7 cellular contexts compared by ENCODE assay signal in the genomic region with DNA sequence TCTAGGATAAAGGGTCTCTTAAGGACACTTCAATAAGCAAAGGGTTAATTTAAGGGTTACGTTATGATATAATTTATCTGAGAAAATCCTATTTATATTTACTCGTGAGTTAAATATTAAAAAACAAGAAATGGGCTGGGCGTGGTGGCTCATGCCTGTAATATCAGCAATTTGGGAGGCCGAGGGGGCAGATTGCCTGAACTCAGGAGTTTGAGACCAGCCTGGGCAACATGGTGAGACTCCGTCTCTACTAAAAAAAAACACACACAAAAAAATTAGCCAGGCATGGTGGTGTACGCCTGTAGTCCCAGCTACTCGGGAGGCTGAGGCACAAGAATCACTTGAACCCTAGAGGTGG. TPM values are rescaled to one million over a fixed set of nuclear protein-coding genes. Genes with fewer than 3 reads are reported as not detected.
DNase-seq lines count a peak whose midpoint lies in the region; ATAC-seq, FAIRE-seq and TF ChIP-seq lines count a peak whose summit lies in the region.
"Not testable (repeated sequence)": the region's sequence is repeated elsewhere in the genome, so short reads cannot be mapped to it uniquely, and the experiment has no call there.
"Had no signal": no experiment of that assay in that cellular context is flagged by ENCODE, and none has a peak within 500 bp of the region (broad histone marks: within the 10 kb centered on the region; RNA-seq: fewer than 3 reads in every experiment).

No MANE protein-coding gene starts in this region.

- 7% methylated on average over 7 of the region's 7 CpGs for WGBS in A549 (ENCODE audit: missing lambda C conversion rate)
- no CpG with 5 or more reads among the region's 7 CpGs for WGBS in IMR-90 (ENCODE audit: extremely low coverage in 2 of 2, insufficient read length in 1 of 2), 2 experiments
- 9% methylated on average over 7 of the region's 7 CpGs for WGBS in HepG2 (ENCODE audit: low lambda C conversion rate)

- not testable (repeated sequence) for H4K8ac ChIP-seq in IMR-90 (ENCODE audit: low read depth in 2 of 2, low read length in 2 of 2)

- H2AK9ac ChIP-seq in IMR-90 (replicated peaks; ENCODE audit: low read depth, low read length, poor library complexity): not testable (repeated sequence)

- not testable (repeated sequence) for BruUV-seq in IMR-90 (replicated peaks; lab: Mats Ljungman, UMichigan); HepG2 (replicated peaks; lab: Mats Ljungman, UMichigan)

- peak overlapping the region; percentile 39 for H3K27ac Mint-ChIP-seq in neural crest cell (ENCODE audit: unreplicated experiment)

- H3K4me1 Mint-ChIP-seq in neural crest cell: not testable (repeated sequence)

- not testable (repeated sequence) for H2AFZ ChIP-seq in IMR-90 (replicated peaks; ENCODE audit: low read length, poor library complexity); HepG2 (ENCODE audit: low read length)

- not testable (repeated sequence) for H2BK20ac ChIP-seq in IMR-90 (ENCODE audit: low read depth, low read length)

- dilution Hi-C loops in IMR-90 (cut with HindIII; ENCODE audit: low sequenced_read_pairs, unreplicated experiment): not testable (repeated sequence)

- H3K36me3 ChIP-seq in IMR-90 (ENCODE audit: control insufficient read depth, insufficient read depth, low read length); Peyer's patch; left ventricle myocardium inferior; HepG2 (replicated peaks in 1 of 2; ENCODE audit: control insufficient read depth in 1 of 2, insufficient read depth in 2 of 2, low read length in 2 of 2): not testable (repeated sequence)

- H3K79me1 ChIP-seq in IMR-90 (ENCODE audit: low read depth in 1 of 2, low read length in 2 of 2): not testable (repeated sequence)

- in situ Hi-C loops in IMR-90 (cut with MboI; ENCODE audit: low sequenced_read_pairs); HepG2 (cut with HindIII; ENCODE audit: extremely low pct_ligation_motif_present, low pct_unique_long_range_greater_than_20kb): not testable (repeated sequence)

- not testable (repeated sequence) for H3K23ac ChIP-seq in IMR-90 (ENCODE audit: low read depth, low read length)

- H3K36me3 Mint-ChIP-seq in neural crest cell (ENCODE audit: low read depth): not testable (repeated sequence)

- H2BK120ac ChIP-seq in IMR-90 (ENCODE audit: low read depth, low read length): not testable (repeated sequence)

- not testable (repeated sequence) for H2AK5ac ChIP-seq in IMR-90 (ENCODE audit: low read depth, low read length)

- CTCF ChIA-PET in A549 (lab: Yijun Ruan, JAX): interaction anchor here (1.1 kb wide), 1 partner anchor 10 kb away, joined by 7 read pairs; no protein-coding TSS in a partner anchor
- CTCF ChIA-PET in IMR-90 (lab: Yijun Ruan, JAX); HepG2 (lab: Yijun Ruan, JAX; ENCODE audit: low intra/inter-chr PET ratio, low total read pairs): not testable (repeated sequence)

- H2BK15ac ChIP-seq in IMR-90 (ENCODE audit: low read depth, low read length): 0 out of 3 replicates have a peak overlapping the region, but pooled peaks have one; percentile 25

- not testable (repeated sequence) for H3K27me3 Mint-ChIP-seq in neural crest cell (ENCODE audit: low read depth)

- not testable (repeated sequence) for H3K4me3 ChIP-seq in A549; IMR-90 (ENCODE audit: insufficient read depth, low read depth, low read length); Peyer's patch; left ventricle myocardium inferior
- peak overlapping the region in 1 of 3 experiments; percentile 39; a peak in 2 of 6 replicates for H3K4me3 ChIP-seq in HepG2 (replicated peaks in 1 of 3; ENCODE audit: insufficient read depth in 1 of 3, low read depth in 2 of 3, low read length in 3 of 3)

- not testable (repeated sequence) for H4K20me1 ChIP-seq in IMR-90 (ENCODE audit: insufficient read depth, low read length); HepG2 (ENCODE audit: insufficient read depth, low read length)

- not testable (repeated sequence) for H4K91ac ChIP-seq in IMR-90 (ENCODE audit: insufficient read depth, low read depth, low read length)

- H3K79me2 ChIP-seq in HepG2 (ENCODE audit: insufficient read depth, low read length): not testable (repeated sequence)

- not testable (repeated sequence) for TF ChIP-seq RAD21 in A549 (conservative IDR thresholded peaks at IDR 0.05 in 1 of 2, IDR thresholded peaks at IDR 0.05 in 1 of 2); IMR-90 (IDR thresholded peaks at IDR 0.05; ENCODE audit: low read length); HepG2 (CRISPR knock-in tag; IDR thresholded peaks at IDR 0.05)

- H3K27ac ChIP-seq in A549 (peak overlapping the region; percentile 87 to 97), Peyer's patch (peak overlapping the region in 3 of 4 donors; percentile 38 to 70 (median 68)), left ventricle myocardium inferior (replicated peaks) (peak overlapping the region; percentile 28), HepG2 (ENCODE audit: extremely low read length, insufficient read depth, low read length) (peak overlapping the region; percentile 99)
- H3K27ac ChIP-seq in IMR-90 (ENCODE audit: insufficient read depth, low read length): not testable (repeated sequence)

- H4K5ac ChIP-seq in IMR-90 (ENCODE audit: low read depth, low read length): not testable (repeated sequence)

- H3K27me3 ChIP-seq in IMR-90 (ENCODE audit: control insufficient read depth, insufficient read depth, low read length); Peyer's patch; left ventricle myocardium inferior (ENCODE audit: low read depth); HepG2 (ENCODE audit: control insufficient read depth in 1 of 2, insufficient read depth in 2 of 2, low read length in 2 of 2): not testable (repeated sequence)

- not testable (repeated sequence) for H2BK5ac ChIP-seq in IMR-90 (ENCODE audit: low read depth, low read length, poor library complexity, severe bottlenecking)

- not testable (repeated sequence) for H3K9me3 Mint-ChIP-seq in neural crest cell

- not testable (repeated sequence) for H3K18ac ChIP-seq in IMR-90 (ENCODE audit: low read depth, low read length)

- not testable (repeated sequence) for FAIRE-seq in A549 (lab: Jason Lieb, UNC); HepG2 (lab: Jason Lieb, UNC)

- intact Hi-C loops in IMR-90 (cut with micrococcal nuclease); left ventricle myocardium inferior (cut with micrococcal nuclease): not testable (repeated sequence)
- intact Hi-C loops in HepG2 (cut with micrococcal nuclease; ENCODE audit: unreplicated experiment): loop anchor here (5.0 kb wide), 5 partner anchors 46 to 409 kb away; partner anchors contain the start of gene PPM1K

- not testable (repeated sequence) for H3K9ac ChIP-seq in IMR-90 (ENCODE audit: low read depth, low read length)
- H3K9ac ChIP-seq in HepG2 (ENCODE audit: insufficient read depth, low read depth, low read length): peak overlapping the region; percentile 48

- not testable (repeated sequence) for TF ChIP-seq CTCF in A549 (IDR thresholded peaks at IDR 0.05); IMR-90 (conservative IDR thresholded peaks at IDR 0.05; ENCODE audit: low read depth, low read length); Peyer's patch (IDR thresholded peaks at IDR 0.05); left ventricle myocardium inferior (IDR thresholded peaks at IDR 0.05; ENCODE audit: borderline replicate concordance); HepG2 (CRISPR knock-in tag; IDR thresholded peaks at IDR 0.05); neural crest cell (conservative IDR thresholded peaks at IDR 0.05)

- H3K9me1 ChIP-seq in IMR-90 (ENCODE audit: insufficient read depth, low read length): not testable (repeated sequence)

- H3K56ac ChIP-seq in IMR-90 (ENCODE audit: extremely low read depth, insufficient read depth, low read length): not testable (repeated sequence)

- H3K4me1 ChIP-seq in A549 (peaks cover 67% of the 10 kb centered on the region), IMR-90 (ENCODE audit: control insufficient read depth, insufficient read depth, low read length) (peaks cover 11% of the 10 kb centered on the region), Peyer's patch (peaks cover 0 to 40% (median 0%) of the 10 kb centered on the region in 4 donors), left ventricle myocardium inferior (peaks cover 15% of the 10 kb centered on the region), HepG2 (ENCODE audit: insufficient read depth, low read length) (peaks cover 83% of the 10 kb centered on the region)

- H3K4me2 ChIP-seq in A549 (peak overlapping the region; percentile 76), HepG2 (ENCODE audit: low read depth, low read length) (peak overlapping the region; percentile 66)
- H3K4me2 ChIP-seq in IMR-90 (ENCODE audit: low read depth, low read length): not testable (repeated sequence)

- DNase-seq in A549 (ENCODE audit: low read depth in 1 of 2, low spot score in 1 of 2); IMR-90; Peyer's patch; left ventricle myocardium inferior; HepG2 (ENCODE audit: low spot score); neural crest cell (ENCODE audit: low read depth, low spot score): not testable (repeated sequence)

- not testable (repeated sequence) for H3K9me3 ChIP-seq in A549; IMR-90 (ENCODE audit: control insufficient read depth, insufficient read depth, low read length); Peyer's patch; left ventricle myocardium inferior (replicated peaks); HepG2 (ENCODE audit: low read length)

- not testable (repeated sequence) for TF ChIP-seq POLR2A in A549 (IDR thresholded peaks at IDR 0.05; ENCODE audit: low read length); IMR-90 (IDR thresholded peaks at IDR 0.05; ENCODE audit: low read depth, low read length); Peyer's patch (IDR thresholded peaks at IDR 0.05); HepG2 (IDR thresholded peaks at IDR 0.05; ENCODE audit: insufficient read depth in 1 of 2, low read depth in 2 of 2, low read length in 2 of 2)

- peak in 1 of 2 experiments; percentile 14; a peak in 3 of 6 replicates for ATAC-seq in A549
- ATAC-seq in IMR-90 (ENCODE audit: low read depth); HepG2: not testable (repeated sequence)

- POLR2A ChIA-PET in A549 (lab: Yijun Ruan, JAX); IMR-90 (lab: Charles Lee; ENCODE audit: unreplicated experiment): not testable (repeated sequence)
- POLR2A ChIA-PET in HepG2 (lab: Yijun Ruan, JAX): interaction anchor here (1.1 to 2.1 kb wide), 3 partner anchors 14 to 176 kb away, joined by 3 to 9 read pairs (median 6); partner anchors contain the start of gene PPM1K

- H3K4me3 Mint-ChIP-seq in neural crest cell: not testable (repeated sequence)

- not testable (repeated sequence) for H3K4ac ChIP-seq in IMR-90 (ENCODE audit: low read depth, low read length)

- TF ChIP-seq EP300 in A549 (IDR thresholded peaks at IDR 0.05); HepG2 (IDR thresholded peaks at IDR 0.05; ENCODE audit: low read depth in 2 of 2, low read length in 2 of 2); HepG2 (CRISPR knock-in tag; IDR thresholded peaks at IDR 0.05; ENCODE audit: borderline replicate concordance): not testable (repeated sequence)

- not testable (repeated sequence) for H3K14ac ChIP-seq in IMR-90 (replicated peaks; ENCODE audit: low read depth, low read length)

RNA-seq across cellular contexts. Expression of gene ABCG2, which starts 50.4 kb away (rescaled TPM):
- polyA plus RNA-seq in A549 (2011; rRNA removed): 53.5 and 55.3 TPM in 2 replicates
- polyA plus RNA-seq in A549 (2012; cell fraction: cytosol; rRNA removed): 16.9 and 20.2 TPM in 2 replicates
- 14.1 and 19.5 TPM in 2 replicates for polyA plus RNA-seq in A549 (2012; cell fraction: nucleus; rRNA removed)
- 27.9 to 29.0 TPM (median 28.1 TPM) in 3 replicates for polyA plus RNA-seq in A549 (2017; fragmentation: RNase III; extraction: RNeasy Plus Mini Kit Qiagen cat#74134 plus additional on column Dnase treatment)
- polyA minus RNA-seq in A549 (2011; rRNA and poly(A)+ RNA removed): 32.6 and 34.2 TPM in 2 replicates
- total RNA-seq in IMR-90 (2012; rRNA removed): 1.1 and 1.4 TPM in 2 replicates
- 0.27 and 0.50 TPM in 2 replicates for polyA plus RNA-seq in IMR-90 (2012; rRNA removed)
- polyA plus RNA-seq in IMR-90 (2012; cell fraction: cytosol; rRNA removed): 0.14 and 0.22 TPM in 2 replicates
- 0.15 and 0.34 TPM in 2 replicates for polyA plus RNA-seq in IMR-90 (2012; cell fraction: nucleus; rRNA removed; ENCODE audit: low replicate concordance)
- total RNA-seq in Peyer's patch: 100 to 1,000 TPM in 3 of 4 donors, 10 to 100 TPM in 1; 17.3 to 272 (median 125) TPM
- 1.6 TPM for total RNA-seq in left ventricle myocardium inferior
- total RNA-seq in HepG2 (2016; rRNA removed; fragmentation: Illumina TruSeq; extraction: Trizol): 13.2 and 15.7 TPM in 2 replicates
- 7.0 and 9.3 TPM in 2 replicates for total RNA-seq in HepG2 (2016; cell fraction: cytosol; rRNA removed; fragmentation: Illumina TruSeq; extraction: Trizol; ENCODE audit: low read depth)
- 11.3 and 14.3 TPM in 2 replicates for total RNA-seq in HepG2 (2016; cell fraction: insoluble cytoplasmic fraction; rRNA removed; fragmentation: Illumina TruSeq; extraction: Trizol)
- 8.6 and 9.3 TPM in 2 replicates for total RNA-seq in HepG2 (2016; cell fraction: membrane; rRNA removed; fragmentation: Illumina TruSeq; extraction: Trizol)
- total RNA-seq in HepG2 (2016; cell fraction: nucleus; rRNA removed; fragmentation: Illumina TruSeq; extraction: Trizol): 9.2 and 11.9 TPM in 2 replicates
- polyA plus RNA-seq in HepG2 (2011; rRNA removed): 7.4 and 10.0 TPM in 2 replicates
- polyA plus RNA-seq in HepG2 (2011; cell fraction: cytosol; rRNA removed): 6.8 TPM in 2 replicates
- 2.7 and 2.9 TPM in 2 replicates for polyA plus RNA-seq in HepG2 (2011; cell fraction: nucleus; rRNA removed)
- 8.1 and 8.6 TPM in 2 replicates for polyA plus RNA-seq in HepG2 (2012)
- 2.6 and 2.9 TPM in 2 replicates for polyA plus RNA-seq in HepG2 (2016; cell fraction: cytosol; fragmentation: Illumina TruSeq; extraction: Trizol; ENCODE audit: low read depth)
- 6.5 and 8.8 TPM in 2 replicates for polyA plus RNA-seq in HepG2 (2016; cell fraction: insoluble cytoplasmic fraction; fragmentation: Illumina TruSeq; extraction: Trizol; ENCODE audit: low read depth)
- 3.4 and 3.6 TPM in 2 replicates for polyA plus RNA-seq in HepG2 (2016; cell fraction: membrane; fragmentation: Illumina TruSeq; extraction: Trizol; ENCODE audit: low read depth)
- polyA plus RNA-seq in HepG2 (2016; cell fraction: nucleus; fragmentation: Illumina TruSeq; extraction: Trizol; ENCODE audit: insufficient read depth, low read depth): 7.0 and 10.3 TPM in 2 replicates
- 6.0 and 8.6 TPM in 2 replicates for polyA minus RNA-seq in HepG2 (2011; rRNA and poly(A)+ RNA removed; ENCODE audit: low replicate concordance)
- 8.2 and 9.8 TPM in 2 replicates for polyA minus RNA-seq in HepG2 (2011; cell fraction: cytosol; rRNA and poly(A)+ RNA removed)
- 7.9 and 9.6 TPM in 2 replicates for polyA minus RNA-seq in HepG2 (2011; cell fraction: nucleus; rRNA and poly(A)+ RNA removed)
- total RNA-seq in neural crest cell: 5.1 and 5.3 TPM in 2 replicates
- polyA plus RNA-seq: CD14-positive monocyte had no signal
